ENCODE assay signal across 22 cellular contexts in genomic region chr15:54227569-54227968, GRCh38.
A peak's percentile ranks its signal among the peaks of the same experiment; 100 is the strongest.
DNase-seq lines count a peak whose midpoint lies in the region; ATAC-seq and TF ChIP-seq lines count a peak whose summit lies in the region.
"Had no signal": no experiment of that assay in that cellular context is flagged by ENCODE, and none has a peak within 500 bp of the region (broad histone marks: within the 10 kb centered on the region; RNA-seq: fewer than 3 reads in every experiment).

No MANE protein-coding gene starts in this region.

- no peak overlapping the region for H3K23ac ChIP-seq in neuronal stem cell (ENCODE audit: low read depth, low read length, poor library complexity)

- H3K9me3 ChIP-seq in endodermal cell (ENCODE audit: control insufficient read depth, low read length) (peaks cover 7% of the 10 kb centered on the region), neuronal stem cell (replicated peaks in 1 of 2; ENCODE audit: control insufficient read depth in 2 of 2, insufficient read depth in 1 of 2, low read depth in 1 of 2, low read length in 2 of 2) (peaks cover 0 to 2% of the 10 kb centered on the region in 2 donors), aorta (ENCODE audit: control insufficient read depth, low read length) (no peaks in the 10 kb centered on the region), gastroesophageal sphincter (peaks cover 0 to 3% (median 0%) of the 10 kb centered on the region in 3 donors)
- H3K9me3 ChIP-seq: BE2C had no signal

- H2AFZ ChIP-seq in neuronal stem cell (ENCODE audit: low read length), result no peak overlapping the region

- H3K36me3 ChIP-seq in endodermal cell (ENCODE audit: control insufficient read depth, insufficient read depth, low read length) (no peaks in the 10 kb centered on the region), neuronal stem cell (replicated peaks in 1 of 2; ENCODE audit: control insufficient read depth in 2 of 2, insufficient read depth in 2 of 2, low read length in 2 of 2) (no peaks in the 10 kb centered on the region), aorta (ENCODE audit: control insufficient read depth in 1 of 2, insufficient read depth in 2 of 2, low read length in 1 of 2) (no peaks in the 10 kb centered on the region), gastroesophageal sphincter (no peaks in the 10 kb centered on the region)
- H3K36me3 ChIP-seq: BE2C, BLaER1 had no signal

- H4K8ac ChIP-seq in neuronal stem cell (ENCODE audit: low read depth, low read length), result no peak overlapping the region

- DNase-seq in endodermal cell (peak; percentile 22), neuronal stem cell (ENCODE audit: low spot score) (no peak), aorta (no peak)
- no peak for DNase-seq in activated T-helper 1 cell treated with anti-CD3 and anti-CD28 coated beads, Interleukin-12 subunit alpha, Interleukin-12 subunit beta, Interleukin-2, Interleukin-4 antibody, amounts not matched to agents 30 ng/mL and 10 ng/mL and 1 ng/mL, durations not matched to agents 14 hours and 24 hours and 36 hours (ENCODE audit: low spot score)
- DNase-seq: 8988T; ACHN; BE2C; C1 segment of cervical spinal cord; CD4-positive, alpha-beta memory T cell; CD4-positive, CD25-positive, alpha-beta regulatory T cell; CD8-positive, alpha-beta memory T cell; COR-L47; DMS 273 treated with DMSO at 0.1 percent for 48 hours; DMS153; DMS53; DMS79; DND-41; GF-D8 had no signal

- no peak overlapping the region for H2BK120ac ChIP-seq in neuronal stem cell (ENCODE audit: low read depth, low read length)

- ATAC-seq in aorta (ENCODE audit: low FRiP score) (peak; percentile 41), gastroesophageal sphincter (no peak), esophagus mucosa (no peak)

- H2BK12ac ChIP-seq in neuronal stem cell (ENCODE audit: low read length), result no peak overlapping the region

- H3K4me3 ChIP-seq in endodermal cell (ENCODE audit: low read length), result no peak overlapping the region
- no peak overlapping the region for H3K4me3 ChIP-seq in neuronal stem cell (ENCODE audit: low read length in 2 of 2)
- H3K4me3 ChIP-seq in aorta (ENCODE audit: low read length in 2 of 2), result no peak overlapping the region
- H3K4me3 ChIP-seq in gastroesophageal sphincter, result no peak overlapping the region
- H3K4me3 ChIP-seq: BLaER1 had no signal

- no peaks in the 10 kb centered on the region for H3K4me1 ChIP-seq in endodermal cell (ENCODE audit: control insufficient read depth, insufficient read depth, low read length)
- H3K4me1 ChIP-seq in neuronal stem cell (ENCODE audit: control insufficient read depth in 2 of 2, insufficient read depth in 1 of 2, low read depth in 1 of 2, low read length in 2 of 2), result no peaks in the 10 kb centered on the region
- no peaks in the 10 kb centered on the region for H3K4me1 ChIP-seq in aorta (ENCODE audit: control insufficient read depth in 1 of 2, insufficient read depth in 2 of 2, low read length in 2 of 2)
- no peaks in the 10 kb centered on the region for H3K4me1 ChIP-seq in gastroesophageal sphincter
- H3K4me1 ChIP-seq: BE2C, BLaER1 had no signal

- TF ChIP-seq CTCF in endodermal cell (conservative IDR thresholded peaks at IDR 0.05) (no peak), gastroesophageal sphincter (IDR thresholded peaks at IDR 0.05) (no peak)

- no peak overlapping the region for H3K18ac ChIP-seq in neuronal stem cell (ENCODE audit: low read length)

- no peak for TF ChIP-seq POLR2A in gastroesophageal sphincter (IDR thresholded peaks at IDR 0.05)

- H3K4me3 Mint-ChIP-seq in endodermal cell, result no peak overlapping the region
- no peak overlapping the region for H3K4me3 Mint-ChIP-seq in activated T-helper 1 cell treated with anti-CD3 and anti-CD28 coated beads, Interleukin-12 subunit alpha, Interleukin-12 subunit beta, Interleukin-2, Interleukin-4 antibody, amounts not matched to agents 30 ng/mL and 10 ng/mL and 1 ng/mL, durations not matched to agents 14 hours and 24 hours and 36 hours
- H3K4me3 Mint-ChIP-seq: CD14-positive monocyte; CD4-positive, alpha-beta memory T cell; CD4-positive, CD25-positive, alpha-beta regulatory T cell; CD8-positive, alpha-beta memory T cell had no signal

- no peak overlapping the region for H3K4me2 ChIP-seq in neuronal stem cell (ENCODE audit: insufficient read depth, low read length, poor library complexity, severe bottlenecking)
- H3K4me2 ChIP-seq: BLaER1 had no signal

- H3K4ac ChIP-seq in neuronal stem cell (ENCODE audit: low read length), result no peak overlapping the region

- H3K9me3 Mint-ChIP-seq in endodermal cell, result peaks cover 23% of the 10 kb centered on the region
- H3K9me3 Mint-ChIP-seq in activated T-helper 1 cell treated with anti-CD3 and anti-CD28 coated beads, Interleukin-12 subunit alpha, Interleukin-12 subunit beta, Interleukin-2, Interleukin-4 antibody, amounts not matched to agents 30 ng/mL and 10 ng/mL and 1 ng/mL, durations not matched to agents 14 hours and 24 hours and 36 hours, result no peaks in the 10 kb centered on the region

- no peak overlapping the region for H2AK5ac ChIP-seq in neuronal stem cell (ENCODE audit: low read depth, low read length)

- H3K27ac ChIP-seq in endodermal cell (ENCODE audit: low read depth, low read length), result no peak overlapping the region
- H3K27ac ChIP-seq in neuronal stem cell (replicated peaks; ENCODE audit: low read length), result no peak overlapping the region
- no peak overlapping the region for H3K27ac ChIP-seq in aorta (ENCODE audit: low read depth in 1 of 2, low read length in 2 of 2)
- no peak overlapping the region for H3K27ac ChIP-seq in gastroesophageal sphincter
- H3K27ac ChIP-seq: BLaER1 had no signal

- H2BK5ac ChIP-seq in neuronal stem cell (ENCODE audit: low read length), result no peak overlapping the region

- H3K27me3 ChIP-seq in endodermal cell (ENCODE audit: control insufficient read depth, insufficient read depth, low read length, poor library complexity, severe bottlenecking) (no peaks in the 10 kb centered on the region), neuronal stem cell (ENCODE audit: control insufficient read depth in 3 of 3, insufficient read depth in 3 of 3, low read depth in 1 of 3, low read length in 3 of 3) (no peaks in the 10 kb centered on the region), aorta (ENCODE audit: control insufficient read depth in 1 of 2, insufficient read depth in 2 of 2, low read length in 1 of 2) (peaks cover 0 to 2% of the 10 kb centered on the region in 2 donors), gastroesophageal sphincter (no peaks in the 10 kb centered on the region)
- H3K27me3 ChIP-seq: BE2C, BLaER1 had no signal

- intact Hi-C loops in aorta (cut with DNase I), result no loop called here
- intact Hi-C loops in activated T-helper 1 cell treated with anti-CD3 and anti-CD28 coated beads, Interleukin-12 subunit alpha, Interleukin-12 subunit beta, Interleukin-2, Interleukin-4 antibody, amounts not matched to agents 30 ng/mL and 10 ng/mL and 1 ng/mL, durations not matched to agents 14 hours and 24 hours and 36 hours (cut with micrococcal nuclease), result no loop called here

- peak overlapping the region; percentile 25 for H4K91ac ChIP-seq in neuronal stem cell (ENCODE audit: low read depth, low read length, poor library complexity)

- H3K4me1 Mint-ChIP-seq in endodermal cell, result no peaks in the 10 kb centered on the region
- H3K4me1 Mint-ChIP-seq in activated T-helper 1 cell treated with anti-CD3 and anti-CD28 coated beads, Interleukin-12 subunit alpha, Interleukin-12 subunit beta, Interleukin-2, Interleukin-4 antibody, amounts not matched to agents 30 ng/mL and 10 ng/mL and 1 ng/mL, durations not matched to agents 14 hours and 24 hours and 36 hours (ENCODE audit: low read depth), result no peaks in the 10 kb centered on the region
- H3K4me1 Mint-ChIP-seq: CD14-positive monocyte; CD4-positive, alpha-beta memory T cell; CD4-positive, CD25-positive, alpha-beta regulatory T cell; CD8-positive, alpha-beta memory T cell had no signal

- WGBS in endodermal cell (ENCODE audit: insufficient coverage in 1 of 2, insufficient read length in 1 of 2), 2 experiments, result 92 to 100% methylated on average over 3 to 4 of the region's 4 CpGs
- no CpG with 5 or more reads among the region's 4 CpGs for WGBS in neuronal stem cell (ENCODE audit: extremely low coverage in 2 of 2, insufficient read length in 2 of 2, insufficient replicate concordance in 1 of 2), 2 donors
- WGBS in aorta, 2 donors, result 96 to 98% methylated on average over 4 of the region's 4 CpGs
- WGBS in gastroesophageal sphincter (ENCODE audit: low coverage in 1 of 2), 2 donors, result no CpG with 5 or more reads among the region's 4 CpGs

- TF ChIP-seq EP300 in gastroesophageal sphincter (IDR thresholded peaks at IDR 0.05), result no peak

- H3K9ac ChIP-seq in endodermal cell (ENCODE audit: extremely low read depth, low read length, poor library complexity, severe bottlenecking) (no peak overlapping the region), neuronal stem cell (ENCODE audit: low read depth, low read length, poor library complexity) (no peak overlapping the region)
- H3K9ac ChIP-seq: BLaER1 had no signal

- H3K36me3 Mint-ChIP-seq in endodermal cell (ENCODE audit: low read depth), result no peaks in the 10 kb centered on the region
- no peaks in the 10 kb centered on the region for H3K36me3 Mint-ChIP-seq in activated T-helper 1 cell treated with anti-CD3 and anti-CD28 coated beads, Interleukin-12 subunit alpha, Interleukin-12 subunit beta, Interleukin-2, Interleukin-4 antibody, amounts not matched to agents 30 ng/mL and 10 ng/mL and 1 ng/mL, durations not matched to agents 14 hours and 24 hours and 36 hours (ENCODE audit: low read depth)
- H3K36me3 Mint-ChIP-seq: CD14-positive monocyte; CD4-positive, alpha-beta memory T cell; CD4-positive, CD25-positive, alpha-beta regulatory T cell; CD8-positive, alpha-beta memory T cell had no signal

- H2BK15ac ChIP-seq in neuronal stem cell (ENCODE audit: low read length), result peak overlapping the region; percentile 55

- no peak overlapping the region for H3K14ac ChIP-seq in neuronal stem cell (ENCODE audit: low read length)

- H3K79me1 ChIP-seq in neuronal stem cell (ENCODE audit: low read depth, low read length), result no peaks in the 10 kb centered on the region

- no peaks in the 10 kb centered on the region for H3K27me3 Mint-ChIP-seq in endodermal cell (ENCODE audit: insufficient read depth)
- no peaks in the 10 kb centered on the region for H3K27me3 Mint-ChIP-seq in activated T-helper 1 cell treated with anti-CD3 and anti-CD28 coated beads, Interleukin-12 subunit alpha, Interleukin-12 subunit beta, Interleukin-2, Interleukin-4 antibody, amounts not matched to agents 30 ng/mL and 10 ng/mL and 1 ng/mL, durations not matched to agents 14 hours and 24 hours and 36 hours (ENCODE audit: insufficient read depth)
- H3K27me3 Mint-ChIP-seq: CD4-positive, alpha-beta memory T cell; CD4-positive, CD25-positive, alpha-beta regulatory T cell; CD8-positive, alpha-beta memory T cell had no signal

- H3K27ac Mint-ChIP-seq in endodermal cell, result no peak overlapping the region
- no peak overlapping the region for H3K27ac Mint-ChIP-seq in activated T-helper 1 cell treated with anti-CD3 and anti-CD28 coated beads, Interleukin-12 subunit alpha, Interleukin-12 subunit beta, Interleukin-2, Interleukin-4 antibody, amounts not matched to agents 30 ng/mL and 10 ng/mL and 1 ng/mL, durations not matched to agents 14 hours and 24 hours and 36 hours
- H3K27ac Mint-ChIP-seq: CD14-positive monocyte; CD4-positive, alpha-beta memory T cell; CD4-positive, CD25-positive, alpha-beta regulatory T cell; CD8-positive, alpha-beta memory T cell had no signal
